Comparison of ENCODE assay signal across 9 cellular contexts in genomic region chr9:127976498-127976897, GRCh38. TPM values are rescaled to one million over a fixed set of nuclear protein-coding genes. Genes with fewer than 3 reads are reported as not detected.
A peak's percentile ranks its signal among the peaks of the same experiment; 100 is the strongest.
DNase-seq lines count a peak whose midpoint lies in the region; ATAC-seq and TF ChIP-seq lines count a peak whose summit lies in the region.
"Had no signal": no experiment of that assay in that cellular context is flagged by ENCODE, and none has a peak within 500 bp of the region (broad histone marks: within the 10 kb centered on the region; RNA-seq: fewer than 3 reads in every experiment).

No MANE protein-coding gene starts in this region.

- H3K9me3 Mint-ChIP-seq in CD4-positive, CD25-positive, alpha-beta regulatory T cell = no peaks in the 10 kb centered on the region
- no peaks in the 10 kb centered on the region for H3K9me3 Mint-ChIP-seq in activated T-helper 2 cell treated with anti-CD3 and anti-CD28 coated beads, Interferon-gamma antibody, Interleukin-2, Interleukin-4, amounts not matched to agents 10 μg/mL and 5 μg/mL and 100 μg/mL, durations not matched to agents 14 hours and 24 hours and 36 hours

- H3K27me3 ChIP-seq in CD4-positive, CD25-positive, alpha-beta regulatory T cell (ENCODE audit: control insufficient read depth, insufficient read depth, low read length) = no peaks in the 10 kb centered on the region

- intact Hi-C loops in activated T-helper 2 cell treated with anti-CD3 and anti-CD28 coated beads, Interferon-gamma antibody, Interleukin-2, Interleukin-4, amounts not matched to agents 10 μg/mL and 5 μg/mL and 100 μg/mL, durations not matched to agents 14 hours and 24 hours and 36 hours (cut with micrococcal nuclease) = no loop called here
- intact Hi-C loops in mucosa of descending colon (cut with DNase I, micrococcal nuclease) = no loop called here
- intact Hi-C loops in posterior vena cava (cut with DNase I) = no loop called here

- peaks cover 5% of the 10 kb centered on the region for H3K27me3 Mint-ChIP-seq in CD4-positive, CD25-positive, alpha-beta regulatory T cell
- no peaks in the 10 kb centered on the region for H3K27me3 Mint-ChIP-seq in activated T-helper 2 cell treated with anti-CD3 and anti-CD28 coated beads, Interferon-gamma antibody, Interleukin-2, Interleukin-4, amounts not matched to agents 10 μg/mL and 5 μg/mL and 100 μg/mL, durations not matched to agents 14 hours and 24 hours and 36 hours (ENCODE audit: low read depth)

- peaks cover 72% of the 10 kb centered on the region for H3K4me1 ChIP-seq in CD4-positive, CD25-positive, alpha-beta regulatory T cell (ENCODE audit: control insufficient read depth, insufficient read depth, low read length, poor library complexity, severe bottlenecking)
- H3K4me1 ChIP-seq in mucosa of descending colon (ENCODE audit: low read depth) = peaks cover 77% of the 10 kb centered on the region

- H3K4me3 Mint-ChIP-seq in CD4-positive, CD25-positive, alpha-beta regulatory T cell = peak overlapping the region; percentile 88 to 97 (median 95)
- peak overlapping the region; percentile 90 for H3K4me3 Mint-ChIP-seq in activated T-helper 2 cell treated with anti-CD3 and anti-CD28 coated beads, Interferon-gamma antibody, Interleukin-2, Interleukin-4, amounts not matched to agents 10 μg/mL and 5 μg/mL and 100 μg/mL, durations not matched to agents 14 hours and 24 hours and 36 hours (ENCODE audit: low read depth)

- DNase-seq in CD4-positive, CD25-positive, alpha-beta regulatory T cell = peak in 2 of 3 donors; percentile 58 to 60
- DNase-seq in NCI-H1417 treated with DMSO at 0.1 percent for 48 hours (lab: John Stamatoyannopoulos, UW) = peak; percentile 45
- no peak for DNase-seq in activated T-helper 2 cell treated with anti-CD3 and anti-CD28 coated beads, Interferon-gamma antibody, Interleukin-2, Interleukin-4, amounts not matched to agents 10 μg/mL and 5 μg/mL and 100 μg/mL, durations not matched to agents 14 hours and 24 hours and 36 hours (ENCODE audit: low spot score)
- DNase-seq in mucosa of descending colon = peak; percentile 78 to 90 (median 82)
- DNase-seq in SK-N-DZ (ENCODE audit: low spot score) = no peak
- no peak for DNase-seq in posterior vena cava (ENCODE audit: low spot score)
- DNase-seq: midbrain had no signal

- H3K4me3 ChIP-seq in CD4-positive, CD25-positive, alpha-beta regulatory T cell (ENCODE audit: low read depth, low read length) = peak overlapping the region; percentile 97
- no peak overlapping the region for H3K4me3 ChIP-seq in mucosa of descending colon

- no peak for TF ChIP-seq CTCF in mucosa of descending colon (IDR thresholded peaks at IDR 0.05)

- peak overlapping the region; percentile 91 for H3K27ac ChIP-seq in CD4-positive, CD25-positive, alpha-beta regulatory T cell (ENCODE audit: insufficient read depth, low read length, poor library complexity, severe bottlenecking)

- H3K36me3 ChIP-seq in CD4-positive, CD25-positive, alpha-beta regulatory T cell (ENCODE audit: control insufficient read depth, insufficient read depth, low read length) = peaks cover 12% of the 10 kb centered on the region
- no peaks in the 10 kb centered on the region for H3K36me3 ChIP-seq in mucosa of descending colon (ENCODE audit: low read depth)

- H3K4me1 Mint-ChIP-seq in CD4-positive, CD25-positive, alpha-beta regulatory T cell = peaks cover 7 to 57% (median 36%) of the 10 kb centered on the region in 4 donors
- H3K4me1 Mint-ChIP-seq in activated T-helper 2 cell treated with anti-CD3 and anti-CD28 coated beads, Interferon-gamma antibody, Interleukin-2, Interleukin-4, amounts not matched to agents 10 μg/mL and 5 μg/mL and 100 μg/mL, durations not matched to agents 14 hours and 24 hours and 36 hours (ENCODE audit: low read depth) = peaks cover 61% of the 10 kb centered on the region

- H3K27ac Mint-ChIP-seq in CD4-positive, CD25-positive, alpha-beta regulatory T cell = peak overlapping the region; percentile 95 to 99 (median 98)
- peak overlapping the region; percentile 72 for H3K27ac Mint-ChIP-seq in activated T-helper 2 cell treated with anti-CD3 and anti-CD28 coated beads, Interferon-gamma antibody, Interleukin-2, Interleukin-4, amounts not matched to agents 10 μg/mL and 5 μg/mL and 100 μg/mL, durations not matched to agents 14 hours and 24 hours and 36 hours

- peak; percentile 5 to 8 for ATAC-seq in CD4-positive, CD25-positive, alpha-beta regulatory T cell (ENCODE audit: low read depth in 2 of 2)
- ATAC-seq in mucosa of descending colon = peak; percentile 57
- ATAC-seq in HG02884 (IDR thresholded peaks at IDR 0.05; ENCODE audit: unreplicated experiment) = no peak
- no peak for ATAC-seq in GM18867 (IDR thresholded peaks at IDR 0.05; ENCODE audit: unreplicated experiment)

- no peaks in the 10 kb centered on the region for H3K9me3 ChIP-seq in CD4-positive, CD25-positive, alpha-beta regulatory T cell (ENCODE audit: control insufficient read depth in 2 of 2, low read length in 2 of 2)
- H3K9me3 ChIP-seq in mucosa of descending colon = no peaks in the 10 kb centered on the region

- peaks cover 40% of the 10 kb centered on the region for H3K36me3 Mint-ChIP-seq in CD4-positive, CD25-positive, alpha-beta regulatory T cell
- peaks cover 27% of the 10 kb centered on the region for H3K36me3 Mint-ChIP-seq in activated T-helper 2 cell treated with anti-CD3 and anti-CD28 coated beads, Interferon-gamma antibody, Interleukin-2, Interleukin-4, amounts not matched to agents 10 μg/mL and 5 μg/mL and 100 μg/mL, durations not matched to agents 14 hours and 24 hours and 36 hours (ENCODE audit: low read depth)

RNA-seq across cellular contexts. Expression of gene EEIG1, which starts 4.3 kb away (rescaled TPM):
- 402 TPM for total RNA-seq in CD4-positive, CD25-positive, alpha-beta regulatory T cell
- polyA plus RNA-seq in CD4-positive, CD25-positive, alpha-beta regulatory T cell = 100 to 1,000 TPM; 140 to 190 (median 177) TPM
- total RNA-seq in activated T-helper 2 cell treated with anti-CD3 and anti-CD28 coated beads, Interferon-gamma antibody, Interleukin-2, Interleukin-4, amounts not matched to agents 10 μg/mL and 5 μg/mL and 100 μg/mL, durations not matched to agents 14 hours and 24 hours and 36 hours = 43.8 and 53.3 TPM in 2 replicates
- total RNA-seq in mucosa of descending colon = 100 to 1,000 TPM; 127 to 168 (median 144) TPM
- 2.7 and 3.0 TPM in 2 replicates for polyA plus RNA-seq in SK-N-DZ (2014; cell fraction: cytosol; rRNA removed)
- polyA plus RNA-seq in SK-N-DZ (2014; cell fraction: nucleus; rRNA removed) = 6.9 and 11.3 TPM in 2 replicates
- 10 to 100 TPM; 54.3 to 56.9 TPM for total RNA-seq in posterior vena cava

RNA-seq across cellular contexts. Expression of gene DPM2, which starts 38.8 kb away (rescaled TPM):
- total RNA-seq in CD4-positive, CD25-positive, alpha-beta regulatory T cell = 35.7 TPM
- 10 to 100 TPM; 27.5 to 30.6 (median 29.7) TPM for polyA plus RNA-seq in CD4-positive, CD25-positive, alpha-beta regulatory T cell
- 55.7 and 57.4 TPM in 2 replicates for total RNA-seq in activated T-helper 2 cell treated with anti-CD3 and anti-CD28 coated beads, Interferon-gamma antibody, Interleukin-2, Interleukin-4, amounts not matched to agents 10 μg/mL and 5 μg/mL and 100 μg/mL, durations not matched to agents 14 hours and 24 hours and 36 hours
- total RNA-seq in mucosa of descending colon = 10 to 100 TPM; 23.0 to 30.4 (median 29.4) TPM
- 52.5 and 55.6 TPM in 2 replicates for polyA plus RNA-seq in SK-N-DZ (2014; cell fraction: cytosol; rRNA removed)
- polyA plus RNA-seq in SK-N-DZ (2014; cell fraction: nucleus; rRNA removed) = 46.6 and 51.6 TPM in 2 replicates
- total RNA-seq in posterior vena cava = 10 to 100 TPM; 22.8 to 23.6 TPM

RNA-seq across cellular contexts. Expression of gene PIP5KL1, which starts 45.9 kb away (rescaled TPM):
- 3.3 TPM for total RNA-seq in CD4-positive, CD25-positive, alpha-beta regulatory T cell
- polyA plus RNA-seq in CD4-positive, CD25-positive, alpha-beta regulatory T cell = 1 to 10 TPM in 1 of 4 donors, under 1 TPM in 2, not detected in 1; 0.22 to 1.1 (median 0.81) TPM
- 1.4 and 3.4 TPM in 2 replicates for total RNA-seq in activated T-helper 2 cell treated with anti-CD3 and anti-CD28 coated beads, Interferon-gamma antibody, Interleukin-2, Interleukin-4, amounts not matched to agents 10 μg/mL and 5 μg/mL and 100 μg/mL, durations not matched to agents 14 hours and 24 hours and 36 hours
- total RNA-seq in mucosa of descending colon = 1 to 10 TPM in 2 of 3 donors, under 1 TPM in 1; 0.58 to 1.9 (median 1.1) TPM
- 2.1 and 3.6 TPM in 2 replicates for polyA plus RNA-seq in SK-N-DZ (2014; cell fraction: cytosol; rRNA removed)
- 18.2 and 18.8 TPM in 2 replicates for polyA plus RNA-seq in SK-N-DZ (2014; cell fraction: nucleus; rRNA removed)
- 1 to 10 TPM; 1.2 to 1.3 TPM for total RNA-seq in posterior vena cava

RNA-seq across cellular contexts. Expression of gene ST6GALNAC4, which starts 59.7 kb away (rescaled TPM):
- 31.6 TPM for total RNA-seq in CD4-positive, CD25-positive, alpha-beta regulatory T cell
- polyA plus RNA-seq in CD4-positive, CD25-positive, alpha-beta regulatory T cell = 10 to 100 TPM; 23.1 to 23.8 (median 23.7) TPM
- total RNA-seq in activated T-helper 2 cell treated with anti-CD3 and anti-CD28 coated beads, Interferon-gamma antibody, Interleukin-2, Interleukin-4, amounts not matched to agents 10 μg/mL and 5 μg/mL and 100 μg/mL, durations not matched to agents 14 hours and 24 hours and 36 hours = 25.6 and 28.7 TPM in 2 replicates
- 10 to 100 TPM; 31.0 to 39.2 (median 37.2) TPM for total RNA-seq in mucosa of descending colon
- 28.1 and 28.4 TPM in 2 replicates for polyA plus RNA-seq in SK-N-DZ (2014; cell fraction: cytosol; rRNA removed)
- 18.1 and 19.8 TPM in 2 replicates for polyA plus RNA-seq in SK-N-DZ (2014; cell fraction: nucleus; rRNA removed)
- 10 to 100 TPM; 27.7 to 32.7 TPM for total RNA-seq in posterior vena cava

Comparison
In these comparisons a context has a peak if more than half of its experiments do, and no peak if none do; other contexts are left out.
1. ATAC-seq: peak in CD4-positive, CD25-positive, alpha-beta regulatory T cell (2 of 2) and mucosa of descending colon (single experiment); none in HG02884 (single experiment) and GM18867 (single experiment).
2. DNase-seq: peak in CD4-positive, CD25-positive, alpha-beta regulatory T cell (2 of 3), NCI-H1417 treated with DMSO at 0.1 percent for 48 hours (single experiment) and mucosa of descending colon (3 of 3); none in activated T-helper 2 cell treated with anti-CD3 and anti-CD28 coated beads, Interferon-gamma antibody, Interleukin-2, Interleukin-4, amounts not matched to agents 10 μg/mL and 5 μg/mL and 100 μg/mL, durations not matched to agents 14 hours and 24 hours and 36 hours (single experiment), SK-N-DZ (single experiment) and posterior vena cava (single experiment).